In genomic region chr10:120827251-120827875, GRCh38 we compare ENCODE assay signal across 15 cellular contexts. TPM values are rescaled to one million over a fixed set of nuclear protein-coding genes. Genes with fewer than 3 reads are reported as not detected.
A peak's percentile ranks its signal among the peaks of the same experiment; 100 is the strongest.
DNase-seq lines count a peak whose midpoint lies in the region; ATAC-seq and TF ChIP-seq lines count a peak whose summit lies in the region.
"Had no signal": no experiment of that assay in that cellular context is flagged by ENCODE, and none has a peak within 500 bp of the region (broad histone marks: within the 10 kb centered on the region; RNA-seq: fewer than 3 reads in every experiment).

No MANE protein-coding gene starts in this region.

- intact Hi-C loops in activated B cell treated with CpG ODN at 0.5 μM for 24 hours (cut with micrococcal nuclease) (loop anchor here (2.0 kb wide), 1 partner anchor 23 kb away; the partner anchor contains the start of gene WDR11), natural killer cell (cut with micrococcal nuclease) (no loop called here)

- H3K27ac Mint-ChIP-seq in activated B cell treated with CpG ODN at 0.5 μM for 24 hours (peak overlapping the region; percentile 38), natural killer cell (no peak overlapping the region)
- H3K27ac Mint-ChIP-seq: activated naive CD8-positive, alpha-beta T cell treated with anti-CD3 and anti-CD28 coated beads for 36 hours; effector memory CD8-positive, alpha-beta T cell; nephron progenitor cell had no signal

- H3K4me3 Mint-ChIP-seq in activated B cell treated with CpG ODN at 0.5 μM for 24 hours: no peak overlapping the region
- no peak overlapping the region for H3K4me3 Mint-ChIP-seq in natural killer cell
- H3K4me3 Mint-ChIP-seq: activated naive CD8-positive, alpha-beta T cell treated with anti-CD3 and anti-CD28 coated beads for 36 hours; effector memory CD8-positive, alpha-beta T cell; nephron progenitor cell had no signal

- H3K36me3 Mint-ChIP-seq in activated B cell treated with CpG ODN at 0.5 μM for 24 hours (ENCODE audit: low read depth) (no peaks in the 10 kb centered on the region), natural killer cell (no peaks in the 10 kb centered on the region)
- H3K36me3 Mint-ChIP-seq: activated naive CD8-positive, alpha-beta T cell treated with anti-CD3 and anti-CD28 coated beads for 36 hours had no signal

- CTCF ChIA-PET in activated B cell treated with CpG ODN at 0.5 μM for 24 hours (lab: Charles Lee): no interaction called here

- TF ChIP-seq CTCF in activated B cell treated with CpG ODN at 0.5 μM for 24 hours (IDR thresholded peaks at IDR 0.05) (no peak), natural killer cell (IDR thresholded peaks at IDR 0.05) (no peak)

- H3K9me3 Mint-ChIP-seq in activated B cell treated with CpG ODN at 0.5 μM for 24 hours (no peaks in the 10 kb centered on the region), natural killer cell (no peaks in the 10 kb centered on the region)
- H3K9me3 Mint-ChIP-seq: activated naive CD8-positive, alpha-beta T cell treated with anti-CD3 and anti-CD28 coated beads for 36 hours; effector memory CD8-positive, alpha-beta T cell; nephron progenitor cell had no signal

- POLR2A ChIA-PET in activated B cell treated with CpG ODN at 0.5 μM for 24 hours (lab: Charles Lee): interaction anchor here (2.9 kb wide), 1 partner anchor 24 kb away, joined by 12 read pairs; the partner anchor contains the start of gene WDR11

- DNase-seq in activated B cell treated with CpG ODN at 0.5 μM for 24 hours: no peak
- DNase-seq in NCI-H226: no peak
- no peak for DNase-seq in HT-29 (ENCODE audit: low spot score)
- DNase-seq in natural killer cell: no peak
- no peak for DNase-seq in NCI-H2196 (lab: John Stamatoyannopoulos, UW; ENCODE audit: unreplicated experiment)
- DNase-seq: activated naive CD8-positive, alpha-beta T cell treated with anti-CD3 and anti-CD28 coated beads for 36 hours; effector memory CD8-positive, alpha-beta T cell; nephron progenitor cell; right cardiac atrium; stimulated activated CD4-positive, alpha-beta T cell treated with anti-CD3 and anti-CD28 coated beads, Interleukin-1b, Interleukin-23, amount 100 ng/mL, for 48 hours; T-helper 2 cell; tibial artery had no signal

- ATAC-seq in GM18868 (IDR thresholded peaks at IDR 0.05; ENCODE audit: unreplicated experiment): peak; percentile 94
- ATAC-seq in GM21576 (IDR thresholded peaks at IDR 0.05; ENCODE audit: unreplicated experiment): peak; percentile 92
- ATAC-seq in HG03045 (IDR thresholded peaks at IDR 0.05; ENCODE audit: unreplicated experiment): peak; percentile 85
- ATAC-seq in activated B cell treated with CpG ODN at 0.5 μM for 24 hours (ENCODE audit: low read depth): peak; percentile 85
- ATAC-seq in natural killer cell: no peak
- ATAC-seq: effector memory CD8-positive, alpha-beta T cell; right cardiac atrium had no signal

- H3K4me1 Mint-ChIP-seq in activated B cell treated with CpG ODN at 0.5 μM for 24 hours (peaks cover 36% of the 10 kb centered on the region), natural killer cell (peaks cover 0 to 5% of the 10 kb centered on the region in 2 donors)
- H3K4me1 Mint-ChIP-seq: activated naive CD8-positive, alpha-beta T cell treated with anti-CD3 and anti-CD28 coated beads for 36 hours had no signal

- H3K27me3 Mint-ChIP-seq in activated B cell treated with CpG ODN at 0.5 μM for 24 hours (no peaks in the 10 kb centered on the region), natural killer cell (ENCODE audit: low read depth in 2 of 2) (peaks cover 4 to 16% of the 10 kb centered on the region in 2 donors)

RNA-seq across cellular contexts. Expression of gene WDR11, which starts 23.8 kb away (rescaled TPM):
- total RNA-seq in activated B cell treated with CpG ODN at 0.5 μM for 24 hours (121 and 145 TPM in 2 replicates), natural killer cell (10 to 100 TPM; 70.8 to 88.3 (median 77.8) TPM)
- total RNA-seq in HT-29 (2014; rRNA removed; shearing (Covaris generic)): 39.3 and 40.4 TPM in 2 replicates

Comparison
In these comparisons a context has a peak if more than half of its experiments do, and no peak if none do; other contexts are left out.
1. ATAC-seq: peak in GM18868 (single experiment), GM21576 (single experiment), HG03045 (single experiment) and activated B cell treated with CpG ODN at 0.5 μM for 24 hours (single experiment); none in natural killer cell (0 of 3).